In genomic region chr2:75320893-75321292, GRCh38 we compare ENCODE assay signal across 18 cellular contexts.
"Had no signal": no experiment of that assay in that cellular context is flagged by ENCODE, and none has a peak within 500 bp of the region (broad histone marks: within the 10 kb centered on the region; RNA-seq: fewer than 3 reads in every experiment).

No MANE protein-coding gene starts in this region.

- H3K9me3 Mint-ChIP-seq: activated naive CD8-positive, alpha-beta T cell treated with anti-CD3 and anti-CD28 coated beads, Interleukin-2, amount 10 ng/mL, durations not matched to agents 7 days and 5 days; stimulated activated naive CD8-positive, alpha-beta T cell treated with anti-CD3 and anti-CD28 coated beads, Interleukin-15, amount 100 ng/mL, for 72 hours had no signal

- H3K36me3 Mint-ChIP-seq: activated naive CD8-positive, alpha-beta T cell treated with anti-CD3 and anti-CD28 coated beads, Interleukin-2, amount 10 ng/mL, durations not matched to agents 7 days and 5 days had no signal

- H3K27ac Mint-ChIP-seq: activated naive CD8-positive, alpha-beta T cell treated with anti-CD3 and anti-CD28 coated beads, Interleukin-2, amount 10 ng/mL, durations not matched to agents 7 days and 5 days; stimulated activated naive CD8-positive, alpha-beta T cell treated with anti-CD3 and anti-CD28 coated beads, Interleukin-15, amount 100 ng/mL, for 72 hours had no signal

- DNase-seq: activated CD4-positive, alpha-beta T cell treated with anti-CD3 and anti-CD28 coated beads, Interleukin-2, amount 50 U/mL, for 1 hour; activated CD8-positive, alpha-beta memory T cell treated with anti-CD3 and anti-CD28 coated beads for 24 hours; activated naive CD4-positive, alpha-beta T cell; activated naive CD8-positive, alpha-beta T cell treated with anti-CD3 and anti-CD28 coated beads, Interleukin-2, amount 10 ng/mL, durations not matched to agents 7 days and 5 days; anterior cingulate cortex; dermis blood vessel endothelial cell; erythroblast; islet precursor cell; naive thymus-derived CD8-positive, alpha-beta T cell; psoas muscle; sigmoid colon; stimulated activated CD4-positive, alpha-beta T cell treated with anti-CD3 and anti-CD28 coated beads, Interleukin-1b, Interleukin-23, amount 100 ng/mL, for 48 hours; stimulated activated naive CD8-positive, alpha-beta T cell treated with anti-CD3 and anti-CD28 coated beads, Interleukin-15, amount 100 ng/mL, for 72 hours; SW 1271; testis; upper lobe of right lung had no signal

- H3K4me1 Mint-ChIP-seq: stimulated activated naive CD8-positive, alpha-beta T cell treated with anti-CD3 and anti-CD28 coated beads, Interleukin-15, amount 100 ng/mL, for 72 hours had no signal

- H3K27me3 Mint-ChIP-seq: activated naive CD8-positive, alpha-beta T cell treated with anti-CD3 and anti-CD28 coated beads, Interleukin-2, amount 10 ng/mL, durations not matched to agents 7 days and 5 days; naive thymus-derived CD8-positive, alpha-beta T cell; stimulated activated naive CD8-positive, alpha-beta T cell treated with anti-CD3 and anti-CD28 coated beads, Interleukin-15, amount 100 ng/mL, for 72 hours had no signal

- H3K4me3 Mint-ChIP-seq: activated naive CD8-positive, alpha-beta T cell treated with anti-CD3 and anti-CD28 coated beads, Interleukin-2, amount 10 ng/mL, durations not matched to agents 7 days and 5 days; naive thymus-derived CD8-positive, alpha-beta T cell; stimulated activated naive CD8-positive, alpha-beta T cell treated with anti-CD3 and anti-CD28 coated beads, Interleukin-15, amount 100 ng/mL, for 72 hours had no signal

- H3K4me3 ChIP-seq: breast epithelium, psoas muscle, sigmoid colon, testis, upper lobe of right lung had no signal

- ATAC-seq: left lobe of liver; naive thymus-derived CD8-positive, alpha-beta T cell; stimulated activated naive CD8-positive, alpha-beta T cell treated with anti-CD3 and anti-CD28 coated beads, Interleukin-15, amount 100 ng/mL, for 72 hours; upper lobe of right lung had no signal
